ENCODE assay signal across 26 cellular contexts in genomic region chr10:128628252-128628651, GRCh38.
"Had no signal": no experiment of that assay in that cellular context is flagged by ENCODE, and none has a peak within 500 bp of the region (broad histone marks: within the 10 kb centered on the region; RNA-seq: fewer than 3 reads in every experiment).

No MANE protein-coding gene starts in this region.

- H2AFZ ChIP-seq: neural progenitor cell had no signal

- H3K4me1 ChIP-seq: pancreas, psoas muscle, right lobe of liver, stomach, thyroid gland, upper lobe of right lung, uterus had no signal

- H3K27me3 ChIP-seq: neural progenitor cell, right lobe of liver, sigmoid colon, thyroid gland, tibial nerve, upper lobe of right lung, uterus had no signal

- ATAC-seq: naive thymus-derived CD4-positive, alpha-beta T cell; natural killer cell; pancreas; psoas muscle; right cardiac atrium; right lobe of liver; stimulated activated effector memory CD8-positive, alpha-beta T cell treated with anti-CD3 and anti-CD28 coated beads, Interleukin-12 subunit alpha, Interleukin-12 subunit beta, amount 100 ng/mL, for 72 hours; stimulated activated naive B cell treated with anti-CD40 and anti-IgM and Interleukin-4, amounts not matched to agents 10 μg/mL and 1 μg/mL and 100 μg/mL, for 72 hours; upper lobe of right lung had no signal

- H3K27ac Mint-ChIP-seq: naive thymus-derived CD4-positive, alpha-beta T cell; natural killer cell; nephron; neural progenitor cell; stimulated activated effector memory CD8-positive, alpha-beta T cell treated with anti-CD3 and anti-CD28 coated beads, Interleukin-12 subunit alpha, Interleukin-12 subunit beta, amount 100 ng/mL, for 72 hours; stimulated activated naive B cell treated with anti-CD40 and anti-IgM and Interleukin-4, amounts not matched to agents 10 μg/mL and 1 μg/mL and 100 μg/mL, for 72 hours; stimulated activated naive CD8-positive, alpha-beta T cell treated with anti-CD3 and anti-CD28 coated beads, Interleukin-15, Interleukin-2, amounts not matched to agents 100 ng/mL and 50 ng/mL, for 24 hours; type B pancreatic cell had no signal

- H3K27ac ChIP-seq: neural progenitor cell, pancreas, psoas muscle, right lobe of liver, sigmoid colon, stomach, thoracic aorta, thyroid gland, tibial nerve, upper lobe of right lung, uterus had no signal

- H3K4me3 Mint-ChIP-seq: naive thymus-derived CD4-positive, alpha-beta T cell; natural killer cell; nephron; neural progenitor cell; stimulated activated effector memory CD8-positive, alpha-beta T cell treated with anti-CD3 and anti-CD28 coated beads, Interleukin-12 subunit alpha, Interleukin-12 subunit beta, amount 100 ng/mL, for 72 hours; stimulated activated naive B cell treated with anti-CD40 and anti-IgM and Interleukin-4, amounts not matched to agents 10 μg/mL and 1 μg/mL and 100 μg/mL, for 72 hours; stimulated activated naive CD8-positive, alpha-beta T cell treated with anti-CD3 and anti-CD28 coated beads, Interleukin-15, Interleukin-2, amounts not matched to agents 100 ng/mL and 50 ng/mL, for 24 hours; type B pancreatic cell had no signal

- H3K9ac ChIP-seq: neural progenitor cell had no signal

- H3K36me3 Mint-ChIP-seq: naive thymus-derived CD4-positive, alpha-beta T cell; natural killer cell; neural progenitor cell; stimulated activated effector memory CD8-positive, alpha-beta T cell treated with anti-CD3 and anti-CD28 coated beads, Interleukin-12 subunit alpha, Interleukin-12 subunit beta, amount 100 ng/mL, for 72 hours; stimulated activated naive B cell treated with anti-CD40 and anti-IgM and Interleukin-4, amounts not matched to agents 10 μg/mL and 1 μg/mL and 100 μg/mL, for 72 hours; type B pancreatic cell had no signal

- H3K9me3 Mint-ChIP-seq: natural killer cell; nephron; stimulated activated effector memory CD8-positive, alpha-beta T cell treated with anti-CD3 and anti-CD28 coated beads, Interleukin-12 subunit alpha, Interleukin-12 subunit beta, amount 100 ng/mL, for 72 hours; stimulated activated naive CD8-positive, alpha-beta T cell treated with anti-CD3 and anti-CD28 coated beads, Interleukin-15, Interleukin-2, amounts not matched to agents 100 ng/mL and 50 ng/mL, for 24 hours had no signal

- H3K4me2 ChIP-seq: neural progenitor cell had no signal

- H3K9me3 ChIP-seq: pancreas, psoas muscle, right lobe of liver, sigmoid colon, stomach, thoracic aorta, thyroid gland, tibial nerve, upper lobe of right lung, uterus had no signal

- H3K4me3 ChIP-seq: neural progenitor cell, pancreas, psoas muscle, right lobe of liver, sigmoid colon, stomach, thoracic aorta, thyroid gland, tibial nerve, upper lobe of right lung, uterus had no signal

- H3K4me1 Mint-ChIP-seq: natural killer cell; stimulated activated effector memory CD8-positive, alpha-beta T cell treated with anti-CD3 and anti-CD28 coated beads, Interleukin-12 subunit alpha, Interleukin-12 subunit beta, amount 100 ng/mL, for 72 hours; stimulated activated naive B cell treated with anti-CD40 and anti-IgM and Interleukin-4, amounts not matched to agents 10 μg/mL and 1 μg/mL and 100 μg/mL, for 72 hours had no signal

- H3K36me3 ChIP-seq: neural progenitor cell, pancreas, right lobe of liver, sigmoid colon, stomach, thoracic aorta, thyroid gland, tibial nerve, upper lobe of right lung, uterus had no signal

- FAIRE-seq: pancreas, small intestine had no signal

- H3K27me3 Mint-ChIP-seq: stimulated activated naive CD8-positive, alpha-beta T cell treated with anti-CD3 and anti-CD28 coated beads, Interleukin-15, Interleukin-2, amounts not matched to agents 100 ng/mL and 50 ng/mL, for 24 hours had no signal

- DNase-seq: naive thymus-derived CD4-positive, alpha-beta T cell; natural killer cell; occipital lobe; pancreas; psoas muscle; right cardiac atrium; right lobe of liver; sigmoid colon; small intestine; stimulated activated CD4-positive, alpha-beta T cell treated with anti-CD3 and anti-CD28 coated beads, Interleukin-15, amount 100 ng/mL, for 24 hours; stimulated activated CD4-positive, alpha-beta T cell treated with anti-CD3 and anti-CD28 coated beads, Interleukin-2, amount 100 ng/mL, for 24 hours; stimulated activated CD4-positive, alpha-beta T cell treated with anti-CD3 and anti-CD28 coated beads, Interleukin-2, amount 100 ng/mL, for 48 hours; stimulated activated CD4-positive, alpha-beta T cell treated with anti-CD3 and anti-CD28 coated beads, Interleukin-4, amount 100 ng/mL, for 24 hours; stimulated activated naive B cell treated with anti-CD40 and anti-IgM and Interleukin-4, amounts not matched to agents 10 μg/mL and 1 μg/mL and 100 μg/mL, for 72 hours; stimulated activated naive CD4-positive, alpha-beta T cell treated with Interleukin-2 at 50 U/mL for 16 hours; stomach; thyroid gland; upper lobe of right lung; uterus had no signal
